In the genomic region with DNA sequence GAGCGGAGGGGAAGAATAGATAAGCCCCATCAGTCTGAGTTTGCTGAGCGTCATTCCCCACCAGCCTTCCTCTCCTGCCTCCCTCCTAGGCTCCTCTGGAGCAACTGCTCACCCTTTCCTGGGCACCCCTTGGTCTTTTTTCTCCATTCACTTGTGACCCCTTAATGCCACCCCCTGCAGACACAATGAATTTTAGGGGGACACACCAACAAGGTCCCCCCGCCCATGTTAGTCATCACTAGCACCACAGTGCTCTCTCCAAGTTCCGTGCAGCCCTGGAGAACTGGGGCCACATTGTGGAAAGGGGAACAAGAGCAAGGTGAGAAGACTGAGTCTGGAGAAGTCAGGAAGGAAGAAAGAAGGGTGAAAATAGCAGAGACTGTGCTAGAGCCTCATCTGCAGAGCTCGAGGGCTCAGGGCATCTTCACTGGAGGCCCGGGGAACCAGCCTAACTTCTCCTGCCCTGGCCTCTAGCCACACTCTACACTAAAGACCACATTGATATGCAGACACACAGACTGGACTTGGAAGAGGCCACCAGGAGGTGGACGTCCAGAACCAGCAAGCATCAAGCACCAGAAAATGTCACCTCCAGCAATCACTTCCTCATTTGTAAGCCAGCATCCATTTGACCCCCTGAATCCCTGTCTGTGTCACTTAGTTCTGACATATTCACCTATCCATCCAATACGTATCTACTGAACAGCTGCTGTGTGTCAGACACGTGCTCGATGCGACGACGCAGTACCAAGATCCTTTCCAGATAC, we compare ENCODE assay signal across 25 cellular contexts. TPM values are rescaled to one million over a fixed set of nuclear protein-coding genes. Genes with fewer than 3 reads are reported as not detected.
"Had no signal": no experiment of that assay in that cellular context is flagged by ENCODE, and none has a peak within 500 bp of the region (broad histone marks: within the 10 kb centered on the region; RNA-seq: fewer than 3 reads in every experiment).

No MANE protein-coding gene starts in this region.

- H3K9me3 Mint-ChIP-seq: naive thymus-derived CD4-positive, alpha-beta T cell; nephron progenitor cell had no signal

- H3K27me3 ChIP-seq: right atrium auricular region had no signal

- H3K27ac Mint-ChIP-seq: naive thymus-derived CD4-positive, alpha-beta T cell; nephron progenitor cell had no signal

- H3K9me3 ChIP-seq: heart left ventricle, neutrophil, right atrium auricular region, sigmoid colon, stomach, thoracic aorta had no signal

- H3K4me3 ChIP-seq: heart left ventricle, right atrium auricular region, sigmoid colon, skin epidermis, stomach, thoracic aorta had no signal

- H3K36me3 Mint-ChIP-seq: naive thymus-derived CD4-positive, alpha-beta T cell had no signal

- H3K4me1 Mint-ChIP-seq: nephron progenitor cell had no signal

- H3K27ac ChIP-seq: heart left ventricle, neutrophil, right atrium auricular region, sigmoid colon, skin epidermis, stomach, thoracic aorta had no signal

- H3K4me3 Mint-ChIP-seq: naive thymus-derived CD4-positive, alpha-beta T cell; nephron progenitor cell had no signal

- H3K4me1 ChIP-seq: sigmoid colon had no signal

- DNase-seq: foreskin melanocyte; heart left ventricle; hippocampal formation; kidney glomerular epithelial cell; naive thymus-derived CD4-positive, alpha-beta T cell; nephron progenitor cell; posterior cingulate gyrus; sigmoid colon; stimulated activated CD4-positive, alpha-beta T cell treated with anti-CD3 and anti-CD28 coated beads, Interleukin-12 subunit alpha, Interleukin-12 subunit beta, amount 100 ng/mL, for 4 hours; stimulated activated naive CD4-positive, alpha-beta T cell; stomach; substantia nigra; trophoblast cell had no signal

- H3K36me3 ChIP-seq: heart left ventricle, neutrophil, right atrium auricular region, sigmoid colon, stomach, thoracic aorta had no signal

RNA-seq across cellular contexts. Expression of a gene that starts 17.5 kb away (rescaled TPM):
- total RNA-seq: liver; lung microvascular endothelial cell; mesenteric fat pad; mononuclear cell; naive thymus-derived CD4-positive, alpha-beta T cell; osteoblast; pulmonary artery endothelial cell; right atrium auricular region; stomach; thoracic aorta had no signal
- polyA plus RNA-seq: liver; naive thymus-derived CD4-positive, alpha-beta T cell; sigmoid colon had no signal

RNA-seq across cellular contexts. Expression of a gene that starts 21.0 kb away (rescaled TPM):
- total RNA-seq: heart left ventricle; liver; lung microvascular endothelial cell; mesenteric fat pad; mononuclear cell; naive thymus-derived CD4-positive, alpha-beta T cell; osteoblast; pulmonary artery endothelial cell; right atrium auricular region; sigmoid colon; stomach; thoracic aorta; urinary bladder had no signal
- polyA plus RNA-seq: esophagus; heart left ventricle; liver; naive thymus-derived CD4-positive, alpha-beta T cell; sigmoid colon; stomach; urinary bladder had no signal

RNA-seq across cellular contexts. Expression of a gene that starts 37.0 kb away (rescaled TPM):
- total RNA-seq: heart left ventricle; liver; lung microvascular endothelial cell; mesenteric fat pad; mononuclear cell; naive thymus-derived CD4-positive, alpha-beta T cell; osteoblast; pulmonary artery endothelial cell; right atrium auricular region; sigmoid colon; stomach; thoracic aorta; urinary bladder had no signal
- polyA plus RNA-seq: esophagus; heart left ventricle; liver; naive thymus-derived CD4-positive, alpha-beta T cell; stomach; urinary bladder had no signal
